8 cellular contexts compared by ENCODE assay signal in the genomic region with DNA sequence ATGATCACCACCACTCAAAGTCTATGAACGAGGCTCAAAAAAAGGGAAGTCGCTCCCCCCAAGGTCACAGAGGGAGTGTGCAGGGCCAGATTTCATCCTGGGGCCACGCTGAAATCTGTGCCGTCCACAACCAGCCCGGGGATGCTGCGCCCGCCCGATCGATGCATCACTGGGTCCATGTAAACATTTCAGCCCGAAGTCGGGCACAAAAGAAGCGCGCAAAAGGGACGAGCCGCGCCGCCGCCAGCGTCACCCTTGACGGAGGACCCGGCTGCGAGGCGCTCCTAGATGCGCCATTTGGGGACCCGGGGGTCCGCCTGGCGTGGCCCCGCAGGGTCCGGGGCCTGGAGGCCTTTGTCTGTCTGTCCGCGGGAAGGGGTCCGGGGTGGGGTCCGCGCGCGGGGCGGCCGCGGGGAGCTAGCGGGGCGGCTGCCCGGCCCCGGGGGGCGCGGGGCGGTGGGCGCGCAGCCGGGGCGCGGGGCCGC. TPM values are rescaled to one million over a fixed set of nuclear protein-coding genes. Genes with fewer than 3 reads are reported as not detected.
DNase-seq lines count a peak whose midpoint lies in the region; ATAC-seq and TF ChIP-seq lines count a peak whose summit lies in the region.

No MANE protein-coding gene starts in this region.

- H3K27me3 ChIP-seq in WERI-Rb-1 (ENCODE audit: insufficient read depth, low read depth, severe bottlenecking): no peaks in the 10 kb centered on the region

- peak overlapping the region; percentile 92 for H3K4me3 ChIP-seq in WERI-Rb-1 (ENCODE audit: low read depth, low read length)

- peak overlapping the region; percentile 78 for H3K27ac ChIP-seq in WERI-Rb-1

- intact Hi-C loops in left colon (cut with DNase I, micrococcal nuclease): no loop called here

- peaks cover 4% of the 10 kb centered on the region for H3K9me3 ChIP-seq in WERI-Rb-1 (ENCODE audit: severe bottlenecking)

- DNase-seq in EH (ENCODE audit: low read depth) (peak; percentile 48), HT-29 (ENCODE audit: low spot score) (peak; percentile 43), WERI-Rb-1 (peak; percentile 29), cerebellar cortex (ENCODE audit: low spot score) (peak; percentile 32), left colon (peak in 1 of 2 donors; percentile 52)
- peak; percentile 44 to 48 for DNase-seq in stimulated activated CD4-positive, alpha-beta T cell treated with anti-CD3 and anti-CD28 coated beads, Interleukin-2, amount 100 ng/mL, for 24 hours
- DNase-seq in NK-92 treated with Interleukin-12 subunit alpha and Interleukin-12 subunit beta, amount 100 ng/mL, for 24 hours (lab: John Stamatoyannopoulos, UW): no peak

- no peak for TF ChIP-seq CTCF in WERI-Rb-1 (IDR thresholded peaks at IDR 0.05; ENCODE audit: low read depth, low read length)

- peaks cover 32% of the 10 kb centered on the region for H3K36me3 ChIP-seq in WERI-Rb-1

- ATAC-seq in GM21423 (IDR thresholded peaks at IDR 0.05; ENCODE audit: unreplicated experiment): peak; percentile 51
- peak; percentile 9 for ATAC-seq in left colon

RNA-seq across cellular contexts. Expression of a gene that starts 0.5 kb away (rescaled TPM):
- 123 and 131 TPM in 2 replicates for total RNA-seq in HT-29 (2014; rRNA removed; shearing (Covaris generic))
- 10 to 100 TPM; 28.1 to 30.2 TPM for total RNA-seq in left colon
